In the genomic region with DNA sequence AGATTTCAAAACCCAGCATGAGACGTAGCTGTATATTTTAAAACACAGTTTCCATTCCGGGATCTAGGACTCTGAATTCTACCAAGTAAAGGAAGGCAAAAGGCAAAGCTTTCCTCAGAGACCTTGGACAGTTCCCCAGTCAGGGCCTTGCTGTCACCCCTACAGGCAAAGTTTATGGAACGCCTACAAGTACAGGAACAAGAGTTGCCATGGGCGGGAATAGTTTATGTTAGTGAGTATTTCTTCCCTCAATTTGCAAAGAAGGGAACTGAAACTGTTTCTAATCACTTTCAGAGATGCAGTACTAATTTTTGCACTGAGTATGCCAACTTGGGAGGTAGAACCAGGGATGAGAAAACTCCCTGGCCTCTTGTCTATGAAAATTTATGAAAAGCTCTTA, we compare ENCODE assay signal across 2 cellular contexts.
A peak's percentile ranks its signal among the peaks of the same experiment; 100 is the strongest.
TF ChIP-seq lines count a peak whose summit lies in the region.

No MANE protein-coding gene starts in this region.

TF ChIP-seq in GM23338, 12 proteins besides CTCF, POLR2A, EP300 and RAD21 (continued from another document):
- TF ChIP-seq, protein P1, sequence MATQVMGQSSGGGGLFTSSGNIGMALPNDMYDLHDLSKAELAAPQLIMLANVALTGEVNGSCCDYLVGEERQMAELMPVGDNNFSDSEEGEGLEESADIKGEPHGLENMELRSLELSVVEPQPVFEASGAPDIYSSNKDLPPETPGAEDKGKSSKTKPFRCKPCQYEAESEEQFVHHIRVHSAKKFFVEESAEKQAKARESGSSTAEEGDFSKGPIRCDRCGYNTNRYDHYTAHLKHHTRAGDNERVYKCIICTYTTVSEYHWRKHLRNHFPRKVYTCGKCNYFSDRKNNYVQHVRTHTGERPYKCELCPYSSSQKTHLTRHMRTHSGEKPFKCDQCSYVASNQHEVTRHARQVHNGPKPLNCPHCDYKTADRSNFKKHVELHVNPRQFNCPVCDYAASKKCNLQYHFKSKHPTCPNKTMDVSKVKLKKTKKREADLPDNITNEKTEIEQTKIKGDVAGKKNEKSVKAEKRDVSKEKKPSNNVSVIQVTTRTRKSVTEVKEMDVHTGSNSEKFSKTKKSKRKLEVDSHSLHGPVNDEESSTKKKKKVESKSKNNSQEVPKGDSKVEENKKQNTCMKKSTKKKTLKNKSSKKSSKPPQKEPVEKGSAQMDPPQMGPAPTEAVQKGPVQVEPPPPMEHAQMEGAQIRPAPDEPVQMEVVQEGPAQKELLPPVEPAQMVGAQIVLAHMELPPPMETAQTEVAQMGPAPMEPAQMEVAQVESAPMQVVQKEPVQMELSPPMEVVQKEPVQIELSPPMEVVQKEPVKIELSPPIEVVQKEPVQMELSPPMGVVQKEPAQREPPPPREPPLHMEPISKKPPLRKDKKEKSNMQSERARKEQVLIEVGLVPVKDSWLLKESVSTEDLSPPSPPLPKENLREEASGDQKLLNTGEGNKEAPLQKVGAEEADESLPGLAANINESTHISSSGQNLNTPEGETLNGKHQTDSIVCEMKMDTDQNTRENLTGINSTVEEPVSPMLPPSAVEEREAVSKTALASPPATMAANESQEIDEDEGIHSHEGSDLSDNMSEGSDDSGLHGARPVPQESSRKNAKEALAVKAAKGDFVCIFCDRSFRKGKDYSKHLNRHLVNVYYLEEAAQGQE (IDR thresholded peaks at IDR 0.05; ENCODE audit: unreplicated experiment): peak; percentile 80
- TF ChIP-seq, protein P2, sequence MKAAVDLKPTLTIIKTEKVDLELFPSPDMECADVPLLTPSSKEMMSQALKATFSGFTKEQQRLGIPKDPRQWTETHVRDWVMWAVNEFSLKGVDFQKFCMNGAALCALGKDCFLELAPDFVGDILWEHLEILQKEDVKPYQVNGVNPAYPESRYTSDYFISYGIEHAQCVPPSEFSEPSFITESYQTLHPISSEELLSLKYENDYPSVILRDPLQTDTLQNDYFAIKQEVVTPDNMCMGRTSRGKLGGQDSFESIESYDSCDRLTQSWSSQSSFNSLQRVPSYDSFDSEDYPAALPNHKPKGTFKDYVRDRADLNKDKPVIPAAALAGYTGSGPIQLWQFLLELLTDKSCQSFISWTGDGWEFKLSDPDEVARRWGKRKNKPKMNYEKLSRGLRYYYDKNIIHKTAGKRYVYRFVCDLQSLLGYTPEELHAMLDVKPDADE (IDR thresholded peaks at IDR 0.05): no peak
- TF ChIP-seq, protein P3, sequence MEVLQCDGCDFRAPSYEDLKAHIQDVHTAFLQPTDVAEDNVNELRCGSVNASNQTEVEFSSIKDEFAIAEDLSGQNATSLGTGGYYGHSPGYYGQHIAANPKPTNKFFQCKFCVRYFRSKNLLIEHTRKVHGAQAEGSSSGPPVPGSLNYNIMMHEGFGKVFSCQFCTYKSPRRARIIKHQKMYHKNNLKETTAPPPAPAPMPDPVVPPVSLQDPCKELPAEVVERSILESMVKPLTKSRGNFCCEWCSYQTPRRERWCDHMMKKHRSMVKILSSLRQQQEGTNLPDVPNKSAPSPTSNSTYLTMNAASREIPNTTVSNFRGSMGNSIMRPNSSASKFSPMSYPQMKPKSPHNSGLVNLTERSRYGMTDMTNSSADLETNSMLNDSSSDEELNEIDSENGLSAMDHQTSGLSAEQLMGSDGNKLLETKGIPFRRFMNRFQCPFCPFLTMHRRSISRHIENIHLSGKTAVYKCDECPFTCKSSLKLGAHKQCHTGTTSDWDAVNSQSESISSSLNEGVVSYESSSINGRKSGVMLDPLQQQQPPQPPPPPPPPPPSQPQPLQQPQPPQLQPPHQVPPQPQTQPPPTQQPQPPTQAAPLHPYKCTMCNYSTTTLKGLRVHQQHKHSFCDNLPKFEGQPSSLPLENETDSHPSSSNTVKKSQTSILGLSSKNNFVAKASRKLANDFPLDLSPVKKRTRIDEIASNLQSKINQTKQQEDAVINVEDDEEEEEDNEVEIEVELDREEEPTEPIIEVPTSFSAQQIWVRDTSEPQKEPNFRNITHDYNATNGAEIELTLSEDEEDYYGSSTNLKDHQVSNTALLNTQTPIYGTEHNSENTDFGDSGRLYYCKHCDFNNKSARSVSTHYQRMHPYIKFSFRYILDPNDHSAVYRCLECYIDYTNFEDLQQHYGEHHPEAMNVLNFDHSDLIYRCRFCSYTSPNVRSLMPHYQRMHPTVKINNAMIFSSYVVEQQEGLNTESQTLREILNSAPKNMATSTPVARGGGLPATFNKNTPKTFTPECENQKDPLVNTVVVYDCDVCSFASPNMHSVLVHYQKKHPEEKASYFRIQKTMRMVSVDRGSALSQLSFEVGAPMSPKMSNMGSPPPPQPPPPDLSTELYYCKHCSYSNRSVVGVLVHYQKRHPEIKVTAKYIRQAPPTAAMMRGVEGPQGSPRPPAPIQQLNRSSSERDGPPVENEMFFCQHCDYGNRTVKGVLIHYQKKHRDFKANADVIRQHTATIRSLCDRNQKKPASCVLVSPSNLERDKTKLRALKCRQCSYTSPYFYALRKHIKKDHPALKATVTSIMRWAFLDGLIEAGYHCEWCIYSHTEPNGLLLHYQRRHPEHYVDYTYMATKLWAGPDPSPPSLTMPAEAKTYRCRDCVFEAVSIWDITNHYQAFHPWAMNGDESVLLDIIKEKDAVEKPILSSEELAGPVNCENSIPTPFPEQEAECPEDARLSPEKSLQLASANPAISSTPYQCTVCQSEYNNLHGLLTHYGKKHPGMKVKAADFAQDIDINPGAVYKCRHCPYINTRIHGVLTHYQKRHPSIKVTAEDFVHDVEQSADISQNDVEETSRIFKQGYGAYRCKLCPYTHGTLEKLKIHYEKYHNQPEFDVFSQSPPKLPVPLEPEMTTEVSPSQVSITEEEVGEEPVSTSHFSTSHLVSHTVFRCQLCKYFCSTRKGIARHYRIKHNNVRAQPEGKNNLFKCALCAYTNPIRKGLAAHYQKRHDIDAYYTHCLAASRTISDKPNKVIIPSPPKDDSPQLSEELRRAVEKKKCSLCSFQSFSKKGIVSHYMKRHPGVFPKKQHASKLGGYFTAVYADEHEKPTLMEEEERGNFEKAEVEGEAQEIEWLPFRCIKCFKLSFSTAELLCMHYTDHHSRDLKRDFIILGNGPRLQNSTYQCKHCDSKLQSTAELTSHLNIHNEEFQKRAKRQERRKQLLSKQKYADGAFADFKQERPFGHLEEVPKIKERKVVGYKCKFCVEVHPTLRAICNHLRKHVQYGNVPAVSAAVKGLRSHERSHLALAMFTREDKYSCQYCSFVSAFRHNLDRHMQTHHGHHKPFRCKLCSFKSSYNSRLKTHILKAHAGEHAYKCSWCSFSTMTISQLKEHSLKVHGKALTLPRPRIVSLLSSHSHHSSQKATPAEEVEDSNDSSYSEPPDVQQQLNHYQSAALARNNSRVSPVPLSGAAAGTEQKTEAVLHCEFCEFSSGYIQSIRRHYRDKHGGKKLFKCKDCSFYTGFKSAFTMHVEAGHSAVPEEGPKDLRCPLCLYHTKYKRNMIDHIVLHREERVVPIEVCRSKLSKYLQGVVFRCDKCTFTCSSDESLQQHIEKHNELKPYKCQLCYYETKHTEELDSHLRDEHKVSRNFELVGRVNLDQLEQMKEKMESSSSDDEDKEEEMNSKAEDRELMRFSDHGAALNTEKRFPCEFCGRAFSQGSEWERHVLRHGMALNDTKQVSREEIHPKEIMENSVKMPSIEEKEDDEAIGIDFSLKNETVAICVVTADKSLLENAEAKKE (CRISPR knock-in tag; IDR thresholded peaks at IDR 0.05): no peak

TF ChIP-seq in K562, 482 proteins besides CTCF, POLR2A, EP300 and RAD21 (continued from another document and continues in another):
- TF ChIP-seq, protein P4, sequence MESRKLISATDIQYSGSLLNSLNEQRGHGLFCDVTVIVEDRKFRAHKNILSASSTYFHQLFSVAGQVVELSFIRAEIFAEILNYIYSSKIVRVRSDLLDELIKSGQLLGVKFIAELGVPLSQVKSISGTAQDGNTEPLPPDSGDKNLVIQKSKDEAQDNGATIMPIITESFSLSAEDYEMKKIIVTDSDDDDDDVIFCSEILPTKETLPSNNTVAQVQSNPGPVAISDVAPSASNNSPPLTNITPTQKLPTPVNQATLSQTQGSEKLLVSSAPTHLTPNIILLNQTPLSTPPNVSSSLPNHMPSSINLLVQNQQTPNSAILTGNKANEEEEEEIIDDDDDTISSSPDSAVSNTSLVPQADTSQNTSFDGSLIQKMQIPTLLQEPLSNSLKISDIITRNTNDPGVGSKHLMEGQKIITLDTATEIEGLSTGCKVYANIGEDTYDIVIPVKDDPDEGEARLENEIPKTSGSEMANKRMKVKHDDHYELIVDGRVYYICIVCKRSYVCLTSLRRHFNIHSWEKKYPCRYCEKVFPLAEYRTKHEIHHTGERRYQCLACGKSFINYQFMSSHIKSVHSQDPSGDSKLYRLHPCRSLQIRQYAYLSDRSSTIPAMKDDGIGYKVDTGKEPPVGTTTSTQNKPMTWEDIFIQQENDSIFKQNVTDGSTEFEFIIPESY (CRISPR knock-in tag; IDR thresholded peaks at IDR 0.05): no peak
- TF ChIP-seq, protein P5, sequence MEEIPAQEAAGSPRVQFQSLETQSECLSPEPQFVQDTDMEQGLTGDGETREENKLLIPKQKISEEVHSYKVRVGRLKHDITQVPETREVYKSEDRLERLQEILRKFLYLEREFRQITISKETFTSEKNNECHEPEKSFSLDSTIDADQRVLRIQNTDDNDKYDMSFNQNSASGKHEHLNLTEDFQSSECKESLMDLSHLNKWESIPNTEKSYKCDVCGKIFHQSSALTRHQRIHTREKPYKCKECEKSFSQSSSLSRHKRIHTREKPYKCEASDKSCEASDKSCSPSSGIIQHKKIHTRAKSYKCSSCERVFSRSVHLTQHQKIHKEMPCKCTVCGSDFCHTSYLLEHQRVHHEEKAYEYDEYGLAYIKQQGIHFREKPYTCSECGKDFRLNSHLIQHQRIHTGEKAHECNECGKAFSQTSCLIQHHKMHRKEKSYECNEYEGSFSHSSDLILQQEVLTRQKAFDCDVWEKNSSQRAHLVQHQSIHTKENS (CRISPR knock-in tag; IDR thresholded peaks at IDR 0.05): no peak
- TF ChIP-seq, protein P6, sequence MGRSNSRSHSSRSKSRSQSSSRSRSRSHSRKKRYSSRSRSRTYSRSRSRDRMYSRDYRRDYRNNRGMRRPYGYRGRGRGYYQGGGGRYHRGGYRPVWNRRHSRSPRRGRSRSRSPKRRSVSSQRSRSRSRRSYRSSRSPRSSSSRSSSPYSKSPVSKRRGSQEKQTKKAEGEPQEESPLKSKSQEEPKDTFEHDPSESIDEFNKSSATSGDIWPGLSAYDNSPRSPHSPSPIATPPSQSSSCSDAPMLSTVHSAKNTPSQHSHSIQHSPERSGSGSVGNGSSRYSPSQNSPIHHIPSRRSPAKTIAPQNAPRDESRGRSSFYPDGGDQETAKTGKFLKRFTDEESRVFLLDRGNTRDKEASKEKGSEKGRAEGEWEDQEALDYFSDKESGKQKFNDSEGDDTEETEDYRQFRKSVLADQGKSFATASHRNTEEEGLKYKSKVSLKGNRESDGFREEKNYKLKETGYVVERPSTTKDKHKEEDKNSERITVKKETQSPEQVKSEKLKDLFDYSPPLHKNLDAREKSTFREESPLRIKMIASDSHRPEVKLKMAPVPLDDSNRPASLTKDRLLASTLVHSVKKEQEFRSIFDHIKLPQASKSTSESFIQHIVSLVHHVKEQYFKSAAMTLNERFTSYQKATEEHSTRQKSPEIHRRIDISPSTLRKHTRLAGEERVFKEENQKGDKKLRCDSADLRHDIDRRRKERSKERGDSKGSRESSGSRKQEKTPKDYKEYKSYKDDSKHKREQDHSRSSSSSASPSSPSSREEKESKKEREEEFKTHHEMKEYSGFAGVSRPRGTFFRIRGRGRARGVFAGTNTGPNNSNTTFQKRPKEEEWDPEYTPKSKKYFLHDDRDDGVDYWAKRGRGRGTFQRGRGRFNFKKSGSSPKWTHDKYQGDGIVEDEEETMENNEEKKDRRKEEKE (IDR thresholded peaks at IDR 0.05; ENCODE audit: borderline replicate concordance in 1 of 2, control insufficient read depth in 1 of 2, low read depth in 2 of 2, low read length in 1 of 2): no peak
- no peak for TF ChIP-seq HDAC3 (IDR thresholded peaks at IDR 0.05; ENCODE audit: borderline replicate concordance, partially characterized antibody)
- TF ChIP-seq HCFC1 (IDR thresholded peaks at IDR 0.05; ENCODE audit: low read depth, low read length): 0 out of 2 replicates have a peak, but pooled peaks have one; percentile 21
- TF ChIP-seq, protein P7, sequence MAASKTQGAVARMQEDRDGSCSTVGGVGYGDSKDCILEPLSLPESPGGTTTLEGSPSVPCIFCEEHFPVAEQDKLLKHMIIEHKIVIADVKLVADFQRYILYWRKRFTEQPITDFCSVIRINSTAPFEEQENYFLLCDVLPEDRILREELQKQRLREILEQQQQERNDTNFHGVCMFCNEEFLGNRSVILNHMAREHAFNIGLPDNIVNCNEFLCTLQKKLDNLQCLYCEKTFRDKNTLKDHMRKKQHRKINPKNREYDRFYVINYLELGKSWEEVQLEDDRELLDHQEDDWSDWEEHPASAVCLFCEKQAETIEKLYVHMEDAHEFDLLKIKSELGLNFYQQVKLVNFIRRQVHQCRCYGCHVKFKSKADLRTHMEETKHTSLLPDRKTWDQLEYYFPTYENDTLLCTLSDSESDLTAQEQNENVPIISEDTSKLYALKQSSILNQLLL (CRISPR knock-in tag; IDR thresholded peaks at IDR 0.05; ENCODE audit: borderline replicate concordance): no peak
- TF ChIP-seq, protein P8, sequence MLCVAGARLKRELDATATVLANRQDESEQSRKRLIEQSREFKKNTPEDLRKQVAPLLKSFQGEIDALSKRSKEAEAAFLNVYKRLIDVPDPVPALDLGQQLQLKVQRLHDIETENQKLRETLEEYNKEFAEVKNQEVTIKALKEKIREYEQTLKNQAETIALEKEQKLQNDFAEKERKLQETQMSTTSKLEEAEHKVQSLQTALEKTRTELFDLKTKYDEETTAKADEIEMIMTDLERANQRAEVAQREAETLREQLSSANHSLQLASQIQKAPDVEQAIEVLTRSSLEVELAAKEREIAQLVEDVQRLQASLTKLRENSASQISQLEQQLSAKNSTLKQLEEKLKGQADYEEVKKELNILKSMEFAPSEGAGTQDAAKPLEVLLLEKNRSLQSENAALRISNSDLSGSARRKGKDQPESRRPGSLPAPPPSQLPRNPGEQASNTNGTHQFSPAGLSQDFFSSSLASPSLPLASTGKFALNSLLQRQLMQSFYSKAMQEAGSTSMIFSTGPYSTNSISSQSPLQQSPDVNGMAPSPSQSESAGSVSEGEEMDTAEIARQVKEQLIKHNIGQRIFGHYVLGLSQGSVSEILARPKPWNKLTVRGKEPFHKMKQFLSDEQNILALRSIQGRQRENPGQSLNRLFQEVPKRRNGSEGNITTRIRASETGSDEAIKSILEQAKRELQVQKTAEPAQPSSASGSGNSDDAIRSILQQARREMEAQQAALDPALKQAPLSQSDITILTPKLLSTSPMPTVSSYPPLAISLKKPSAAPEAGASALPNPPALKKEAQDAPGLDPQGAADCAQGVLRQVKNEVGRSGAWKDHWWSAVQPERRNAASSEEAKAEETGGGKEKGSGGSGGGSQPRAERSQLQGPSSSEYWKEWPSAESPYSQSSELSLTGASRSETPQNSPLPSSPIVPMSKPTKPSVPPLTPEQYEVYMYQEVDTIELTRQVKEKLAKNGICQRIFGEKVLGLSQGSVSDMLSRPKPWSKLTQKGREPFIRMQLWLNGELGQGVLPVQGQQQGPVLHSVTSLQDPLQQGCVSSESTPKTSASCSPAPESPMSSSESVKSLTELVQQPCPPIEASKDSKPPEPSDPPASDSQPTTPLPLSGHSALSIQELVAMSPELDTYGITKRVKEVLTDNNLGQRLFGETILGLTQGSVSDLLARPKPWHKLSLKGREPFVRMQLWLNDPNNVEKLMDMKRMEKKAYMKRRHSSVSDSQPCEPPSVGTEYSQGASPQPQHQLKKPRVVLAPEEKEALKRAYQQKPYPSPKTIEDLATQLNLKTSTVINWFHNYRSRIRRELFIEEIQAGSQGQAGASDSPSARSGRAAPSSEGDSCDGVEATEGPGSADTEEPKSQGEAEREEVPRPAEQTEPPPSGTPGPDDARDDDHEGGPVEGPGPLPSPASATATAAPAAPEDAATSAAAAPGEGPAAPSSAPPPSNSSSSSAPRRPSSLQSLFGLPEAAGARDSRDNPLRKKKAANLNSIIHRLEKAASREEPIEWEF (CRISPR knock-in tag; IDR thresholded peaks at IDR 0.05): no peak
